8 cellular contexts compared by ENCODE assay signal in the genomic region with DNA sequence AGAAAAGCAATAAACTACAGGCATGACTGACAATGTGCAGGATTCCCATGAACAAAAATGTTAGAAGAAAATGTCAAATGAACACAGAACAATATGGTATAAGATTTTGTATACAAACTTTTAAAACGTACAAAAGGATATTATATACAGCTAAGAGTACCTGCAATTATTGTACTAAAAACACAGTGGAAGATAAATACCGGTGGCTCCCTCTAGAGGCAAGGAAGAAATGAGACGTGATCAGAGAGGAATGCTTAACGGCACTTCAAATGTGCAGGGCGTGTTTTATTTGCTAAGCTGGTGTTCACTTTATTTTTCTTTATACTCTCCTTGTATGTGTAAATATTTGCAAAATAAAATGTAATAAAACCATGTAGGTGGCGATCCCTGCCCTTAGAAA.
DNase-seq lines count a peak whose midpoint lies in the region; ATAC-seq and TF ChIP-seq lines count a peak whose summit lies in the region.

No MANE protein-coding gene starts in this region.

- WGBS in GM23248 (ENCODE audit: low coverage in 1 of 2, low lambda C conversion rate in 2 of 2, missing lambda C conversion rate in 2 of 2), 2 experiments = 25 to 33% methylated on average over 6 of the region's 6 CpGs
- WGBS in smooth muscle cell (ENCODE audit: low lambda C conversion rate) = 30% methylated on average over 6 of the region's 6 CpGs

- DNase-seq in DMS 273 (lab: John Stamatoyannopoulos, UW; ENCODE audit: unreplicated experiment) = peak; percentile 49
- DNase-seq in GM23248 = peak; percentile 55
- peak; percentile 42 for DNase-seq in NCI-H526 treated with DMSO at 0.1 percent for 48 hours (lab: John Stamatoyannopoulos, UW)
- peak; percentile 48 for DNase-seq in activated T-cell treated with anti-CD3 and anti-CD28 coated beads for 4 hours
- peak; percentile 12 to 37 for DNase-seq in foreskin keratinocyte
- DNase-seq in smooth muscle cell (lab: John Stamatoyannopoulos, UW; ENCODE audit: unreplicated experiment) = no peak
- no peak for DNase-seq in NCI-H345 (lab: John Stamatoyannopoulos, UW)
- no peak for DNase-seq in occipital lobe (lab: John Stamatoyannopoulos, UW)

- no peaks in the 10 kb centered on the region for H3K36me3 ChIP-seq in GM23248 (ENCODE audit: low read depth)
- no peaks in the 10 kb centered on the region for H3K36me3 ChIP-seq in smooth muscle cell (ENCODE audit: low read depth)

- H3K4me1 ChIP-seq in GM23248 (ENCODE audit: insufficient read depth) (no peaks in the 10 kb centered on the region), foreskin keratinocyte (no peaks in the 10 kb centered on the region), smooth muscle cell (ENCODE audit: low read depth) (no peaks in the 10 kb centered on the region)

- H3K27me3 ChIP-seq in GM23248 (replicated peaks; ENCODE audit: insufficient read depth) (no peaks in the 10 kb centered on the region), foreskin keratinocyte (no peaks in the 10 kb centered on the region), smooth muscle cell (ENCODE audit: low read depth) (no peaks in the 10 kb centered on the region)

- H3K27ac ChIP-seq in GM23248 (no peak overlapping the region), foreskin keratinocyte (no peak overlapping the region), smooth muscle cell (ENCODE audit: low read depth) (no peak overlapping the region)

- peak; percentile 52 for ATAC-seq in foreskin keratinocyte

- no peak overlapping the region for H3K9ac ChIP-seq in GM23248
- no peak overlapping the region for H3K9ac ChIP-seq in smooth muscle cell (ENCODE audit: low read depth)

- in situ Hi-C loops in GM23248 (cut with MboI) = no loop called here

- H3K9me2 ChIP-seq in GM23248 (ENCODE audit: insufficient read depth) = no peaks in the 10 kb centered on the region

- H3K4me2 ChIP-seq in GM23248 (ENCODE audit: unreplicated experiment) (no peak overlapping the region), smooth muscle cell (no peak overlapping the region)

- H3K9me3 ChIP-seq in GM23248 (ENCODE audit: low read depth) (no peaks in the 10 kb centered on the region), smooth muscle cell (replicated peaks; ENCODE audit: low read depth) (no peaks in the 10 kb centered on the region)

- no peak overlapping the region for H3K4me3 ChIP-seq in GM23248
- no peak overlapping the region for H3K4me3 ChIP-seq in smooth muscle cell

- H3F3A ChIP-seq in GM23248 (ENCODE audit: insufficient read depth) = no peaks in the 10 kb centered on the region
- no peaks in the 10 kb centered on the region for H3F3A ChIP-seq in smooth muscle cell (ENCODE audit: low read depth)

- TF ChIP-seq CTCF in foreskin keratinocyte (conservative IDR thresholded peaks at IDR 0.05) = peak; percentile 65
- peak; percentile 69 for TF ChIP-seq CTCF in smooth muscle cell (IDR thresholded peaks at IDR 0.05; ENCODE audit: borderline replicate concordance, insufficient read depth, poor library complexity, severe bottlenecking)

- H4K20me1 ChIP-seq in GM23248 (ENCODE audit: insufficient read depth) (no peaks in the 10 kb centered on the region), smooth muscle cell (ENCODE audit: low read depth) (no peaks in the 10 kb centered on the region)

- H2AFZ ChIP-seq in GM23248 = no peak overlapping the region
- H2AFZ ChIP-seq in smooth muscle cell (ENCODE audit: low read depth) = no peak overlapping the region

- H3K79me2 ChIP-seq in GM23248 (ENCODE audit: insufficient read depth) = no peaks in the 10 kb centered on the region
- H3K79me2 ChIP-seq in smooth muscle cell (ENCODE audit: low read depth) = no peaks in the 10 kb centered on the region

Comparison
In these comparisons a context has a peak if more than half of its experiments do, and no peak if none do; other contexts are left out.
1. DNase-seq: peak in DMS 273 (single experiment), GM23248 (single experiment), NCI-H526 treated with DMSO at 0.1 percent for 48 hours (single experiment), activated T-cell treated with anti-CD3 and anti-CD28 coated beads for 4 hours (single experiment) and foreskin keratinocyte (2 of 2); none in smooth muscle cell (single experiment), NCI-H345 (single experiment) and occipital lobe (single experiment).